ENCODE assay signal across 20 cellular contexts in genomic region chr7:54968018-54968417, GRCh38. TPM values are rescaled to one million over a fixed set of nuclear protein-coding genes. Genes with fewer than 3 reads are reported as not detected.
"Had no signal": no experiment of that assay in that cellular context is flagged by ENCODE, and none has a peak within 500 bp of the region (broad histone marks: within the 10 kb centered on the region; RNA-seq: fewer than 3 reads in every experiment).

No MANE protein-coding gene starts in this region.

- H3K27ac ChIP-seq: cardiac muscle cell, esophagus squamous epithelium, spleen, tibial artery, vagina, VCaP had no signal

- H3K4me1 Mint-ChIP-seq: nephron progenitor cell, T-helper 17 cell had no signal

- H3K27ac Mint-ChIP-seq: activated naive CD8-positive, alpha-beta T cell; activated T-cell treated with anti-CD3 and anti-CD28 coated beads, Interleukin-2, amount 50 U/mL, for 72 hours; dendritic cell treated with granulocyte-macrophage colony-stimulating factor and Interleukin-4, amounts not matched to agents 40 ng/mL and 50 ng/mL, for 4 days; nephron progenitor cell; T-helper 17 cell had no signal

- H3K36me3 ChIP-seq: cardiac muscle cell, esophagus squamous epithelium, spleen, tibial artery, vagina had no signal

- DNase-seq: activated CD4-positive, alpha-beta T cell treated with anti-CD3 and anti-CD28 coated beads for 1 hour; activated CD4-positive, alpha-beta T cell treated with anti-CD3 and anti-CD28 coated beads, Interleukin-2, amount 50 U/mL, for 4 hours; activated effector memory CD4-positive, alpha-beta T cell treated with anti-CD3 and anti-CD28 coated beads, Interleukin-2, amount 50 U/mL, for 16 hours; activated T-cell treated with anti-CD3 and anti-CD28 coated beads, Interleukin-2, amount 50 U/mL, for 72 hours; effector CD8-positive, alpha-beta T cell; esophagus squamous epithelium; left colon; nephron progenitor cell; occipital lobe; spleen; stimulated activated naive CD4-positive, alpha-beta T cell; T-helper 17 cell; tibial artery had no signal

- H3K9me3 ChIP-seq: vagina had no signal

- H3K27me3 ChIP-seq: cardiac muscle cell, esophagus squamous epithelium, spleen, tibial artery, vagina had no signal

- ATAC-seq: activated T-cell treated with anti-CD3 and anti-CD28 coated beads, Interleukin-2, amount 50 U/mL, for 72 hours; left colon; T-helper 17 cell had no signal

- H3K4me1 ChIP-seq: esophagus squamous epithelium, spleen, tibial artery had no signal

- H3K27me3 Mint-ChIP-seq: dendritic cell treated with granulocyte-macrophage colony-stimulating factor and Interleukin-4, amounts not matched to agents 40 ng/mL and 50 ng/mL, for 4 days had no signal

- H3K4me3 Mint-ChIP-seq: activated naive CD8-positive, alpha-beta T cell; activated T-cell treated with anti-CD3 and anti-CD28 coated beads, Interleukin-2, amount 50 U/mL, for 72 hours; dendritic cell treated with granulocyte-macrophage colony-stimulating factor and Interleukin-4, amounts not matched to agents 40 ng/mL and 50 ng/mL, for 4 days; nephron progenitor cell; T-helper 17 cell had no signal

- H3K4me3 ChIP-seq: cardiac muscle cell, esophagus squamous epithelium, lung, spleen, tibial artery, vagina had no signal

- H3K36me3 Mint-ChIP-seq: activated naive CD8-positive, alpha-beta T cell had no signal

RNA-seq across cellular contexts. Expression of gene EGFR, which starts 50.8 kb away (rescaled TPM):
- total RNA-seq: activated CD8-positive, alpha-beta memory T cell treated with anti-CD3 and anti-CD28 coated beads for 36 hours; T-helper 17 cell had no signal
